ENCODE assay signal across 8 cellular contexts in the genomic region with DNA sequence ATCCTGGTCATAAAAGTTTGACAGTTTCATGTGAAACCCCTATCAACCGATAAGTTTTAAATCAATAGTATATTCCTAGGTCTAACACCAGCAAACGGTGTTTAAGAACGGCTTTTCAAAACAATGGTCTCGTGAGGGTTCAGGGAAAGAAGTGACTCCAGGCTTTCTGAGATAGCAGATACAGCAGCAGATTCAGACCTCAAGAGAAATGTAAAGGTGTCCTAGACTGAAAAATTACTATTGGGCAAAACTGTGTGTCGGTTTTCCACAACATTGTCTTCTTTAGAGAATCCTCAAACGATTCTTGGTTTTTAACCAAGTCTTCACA. TPM values are rescaled to one million over a fixed set of nuclear protein-coding genes. Genes with fewer than 3 reads are reported as not detected.
DNase-seq lines count a peak whose midpoint lies in the region; ATAC-seq and TF ChIP-seq lines count a peak whose summit lies in the region.

No MANE protein-coding gene starts in this region.

- peak overlapping the region; percentile 98 for H3K4me3 ChIP-seq in cardiac muscle cell
- peak overlapping the region; percentile 67 for H3K4me3 ChIP-seq in iPS-15b (ENCODE audit: low read depth, low read length)

- H3K4me1 ChIP-seq in cardiac muscle cell (ENCODE audit: low read depth) = peaks cover 13% of the 10 kb centered on the region
- H3K4me1 ChIP-seq in iPS-15b (ENCODE audit: control insufficient read depth, insufficient read depth, low read length) = peaks cover 18% of the 10 kb centered on the region

- peaks cover 30% of the 10 kb centered on the region for H3K36me3 Mint-ChIP-seq in activated T-helper 1 cell treated with anti-CD3 and anti-CD28 coated beads, Interleukin-12 subunit alpha, Interleukin-12 subunit beta, Interleukin-2, Interleukin-4 antibody, amounts not matched to agents 30 ng/mL and 10 ng/mL and 1 ng/mL, durations not matched to agents 14 hours and 24 hours and 36 hours (ENCODE audit: low read depth)

- TF ChIP-seq CTCF in cardiac muscle cell (IDR thresholded peaks at IDR 0.05; ENCODE audit: low read depth, low read length) = no peak

- H3K4me3 Mint-ChIP-seq in activated T-helper 1 cell treated with anti-CD3 and anti-CD28 coated beads, Interleukin-12 subunit alpha, Interleukin-12 subunit beta, Interleukin-2, Interleukin-4 antibody, amounts not matched to agents 30 ng/mL and 10 ng/mL and 1 ng/mL, durations not matched to agents 14 hours and 24 hours and 36 hours = peak overlapping the region; percentile 99
- peak overlapping the region; percentile 84 to 92 for H3K4me3 Mint-ChIP-seq in stimulated activated naive CD8-positive, alpha-beta T cell treated with anti-CD3 and anti-CD28 coated beads, Interleukin-15, amount 100 ng/mL, for 72 hours

- intact Hi-C loops in cardiac septum (cut with DNase I) = loop anchor here (5.0 to 10.0 kb wide), 3 partner anchors 188 to 238 kb away; a partner anchor contains a TSS
- intact Hi-C loops in activated T-helper 1 cell treated with anti-CD3 and anti-CD28 coated beads, Interleukin-12 subunit alpha, Interleukin-12 subunit beta, Interleukin-2, Interleukin-4 antibody, amounts not matched to agents 30 ng/mL and 10 ng/mL and 1 ng/mL, durations not matched to agents 14 hours and 24 hours and 36 hours (cut with micrococcal nuclease) = loop anchor here (2.0 to 10.0 kb wide), 4 partner anchors 42 to 622 kb away; a partner anchor contains a TSS

- H3K9ac ChIP-seq in iPS-15b (ENCODE audit: low read depth, low read length) = peak overlapping the region; percentile 84

- H3K4me1 Mint-ChIP-seq in activated T-helper 1 cell treated with anti-CD3 and anti-CD28 coated beads, Interleukin-12 subunit alpha, Interleukin-12 subunit beta, Interleukin-2, Interleukin-4 antibody, amounts not matched to agents 30 ng/mL and 10 ng/mL and 1 ng/mL, durations not matched to agents 14 hours and 24 hours and 36 hours (ENCODE audit: low read depth) = peaks cover 62% of the 10 kb centered on the region
- H3K4me1 Mint-ChIP-seq in stimulated activated naive CD8-positive, alpha-beta T cell treated with anti-CD3 and anti-CD28 coated beads, Interleukin-15, amount 100 ng/mL, for 72 hours = peaks cover 56% of the 10 kb centered on the region

- no peaks in the 10 kb centered on the region for H3K27me3 ChIP-seq in cardiac muscle cell
- no peaks in the 10 kb centered on the region for H3K27me3 ChIP-seq in iPS-15b (ENCODE audit: control insufficient read depth, insufficient read depth, low read length)

- H3K27me3 Mint-ChIP-seq in activated T-helper 1 cell treated with anti-CD3 and anti-CD28 coated beads, Interleukin-12 subunit alpha, Interleukin-12 subunit beta, Interleukin-2, Interleukin-4 antibody, amounts not matched to agents 30 ng/mL and 10 ng/mL and 1 ng/mL, durations not matched to agents 14 hours and 24 hours and 36 hours (ENCODE audit: insufficient read depth) = peaks cover 2% of the 10 kb centered on the region
- H3K27me3 Mint-ChIP-seq in stimulated activated naive CD8-positive, alpha-beta T cell treated with anti-CD3 and anti-CD28 coated beads, Interleukin-15, amount 100 ng/mL, for 72 hours = no peaks in the 10 kb centered on the region

- DNase-seq in cardiac muscle cell (ENCODE audit: low read depth in 1 of 2, low spot score in 1 of 2) (peak in 1 of 2 donors; percentile 12), cardiac septum (ENCODE audit: low spot score) (no peak), COLO668 (lab: John Stamatoyannopoulos, UW; ENCODE audit: unreplicated experiment) (no peak), ecto neural progenitor cell (ENCODE audit: low spot score) (no peak), SHP77 (lab: John Stamatoyannopoulos, UW) (no peak)
- DNase-seq in activated T-helper 1 cell treated with anti-CD3 and anti-CD28 coated beads, Interleukin-12 subunit alpha, Interleukin-12 subunit beta, Interleukin-2, Interleukin-4 antibody, amounts not matched to agents 30 ng/mL and 10 ng/mL and 1 ng/mL, durations not matched to agents 14 hours and 24 hours and 36 hours (ENCODE audit: low spot score) = no peak
- DNase-seq in stimulated activated naive CD8-positive, alpha-beta T cell treated with anti-CD3 and anti-CD28 coated beads, Interleukin-15, amount 100 ng/mL, for 72 hours = no peak

- peak overlapping the region; percentile 100 for H3K27ac Mint-ChIP-seq in activated T-helper 1 cell treated with anti-CD3 and anti-CD28 coated beads, Interleukin-12 subunit alpha, Interleukin-12 subunit beta, Interleukin-2, Interleukin-4 antibody, amounts not matched to agents 30 ng/mL and 10 ng/mL and 1 ng/mL, durations not matched to agents 14 hours and 24 hours and 36 hours
- peak overlapping the region; percentile 99 for H3K27ac Mint-ChIP-seq in stimulated activated naive CD8-positive, alpha-beta T cell treated with anti-CD3 and anti-CD28 coated beads, Interleukin-15, amount 100 ng/mL, for 72 hours

- H3K27ac ChIP-seq in cardiac muscle cell = peak overlapping the region; percentile 98

- no peak for ATAC-seq in stimulated activated naive CD8-positive, alpha-beta T cell treated with anti-CD3 and anti-CD28 coated beads, Interleukin-15, amount 100 ng/mL, for 72 hours

- no peaks in the 10 kb centered on the region for H3K9me3 Mint-ChIP-seq in activated T-helper 1 cell treated with anti-CD3 and anti-CD28 coated beads, Interleukin-12 subunit alpha, Interleukin-12 subunit beta, Interleukin-2, Interleukin-4 antibody, amounts not matched to agents 30 ng/mL and 10 ng/mL and 1 ng/mL, durations not matched to agents 14 hours and 24 hours and 36 hours
- no peaks in the 10 kb centered on the region for H3K9me3 Mint-ChIP-seq in stimulated activated naive CD8-positive, alpha-beta T cell treated with anti-CD3 and anti-CD28 coated beads, Interleukin-15, amount 100 ng/mL, for 72 hours

- H3K9me3 ChIP-seq in cardiac muscle cell (ENCODE audit: low read depth) (no peaks in the 10 kb centered on the region), iPS-15b (ENCODE audit: control insufficient read depth, insufficient read depth, low read length) (no peaks in the 10 kb centered on the region)

- H3K36me3 ChIP-seq in cardiac muscle cell (no peaks in the 10 kb centered on the region), iPS-15b (ENCODE audit: control insufficient read depth, insufficient read depth, low read length) (no peaks in the 10 kb centered on the region)

RNA-seq across cellular contexts. Expression of a gene that starts 1.3 kb away (rescaled TPM):
- total RNA-seq in cardiac muscle cell = 19.5 and 36.0 TPM in 2 replicates
- 14.2 and 22.3 TPM in 2 replicates for polyA plus RNA-seq in cardiac muscle cell
- total RNA-seq in cardiac septum = 35.6 TPM
- 41.2 and 45.7 TPM in 2 replicates for total RNA-seq in activated T-helper 1 cell treated with anti-CD3 and anti-CD28 coated beads, Interleukin-12 subunit alpha, Interleukin-12 subunit beta, Interleukin-2, Interleukin-4 antibody, amounts not matched to agents 30 ng/mL and 10 ng/mL and 1 ng/mL, durations not matched to agents 14 hours and 24 hours and 36 hours
